8 cellular contexts compared by ENCODE assay signal in the genomic region with DNA sequence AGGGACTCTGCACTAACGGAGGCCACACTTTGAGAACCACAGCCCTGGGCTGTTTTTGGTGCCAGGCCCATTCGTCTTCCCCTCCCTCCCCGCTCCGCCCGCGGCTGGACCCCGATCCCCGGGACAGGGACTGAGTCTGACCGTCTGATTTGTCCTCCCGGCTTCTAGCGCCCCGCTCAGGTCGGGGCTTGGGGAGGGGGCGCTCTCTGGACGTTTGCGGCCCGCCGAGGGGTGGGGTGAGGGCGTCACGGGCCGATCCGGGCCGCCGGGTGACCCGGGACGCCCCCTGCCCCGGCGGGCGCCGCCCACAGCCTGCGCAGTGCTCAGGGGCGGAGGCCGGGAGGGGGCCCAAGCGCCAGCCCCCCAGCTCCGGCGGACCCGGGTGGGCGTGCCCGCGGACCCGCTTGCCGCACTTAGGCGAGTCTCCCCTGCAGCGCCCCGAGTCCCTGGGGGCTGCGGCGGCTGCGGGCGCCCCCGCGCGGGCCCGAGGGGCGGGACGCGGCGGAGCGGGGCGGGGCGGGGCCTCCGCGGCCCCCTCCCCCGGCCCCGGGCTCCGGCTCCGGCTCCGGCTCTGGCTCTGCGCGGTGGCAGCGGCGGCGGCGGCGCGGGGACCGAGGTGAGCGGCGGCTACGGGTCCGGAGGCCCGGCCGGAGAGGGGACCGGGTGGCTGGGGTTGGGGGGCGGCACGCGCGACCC. TPM values are rescaled to one million over a fixed set of nuclear protein-coding genes. Genes with fewer than 3 reads are reported as not detected.
DNase-seq lines count a peak whose midpoint lies in the region; ATAC-seq and TF ChIP-seq lines count a peak whose summit lies in the region.

No MANE protein-coding gene starts in this region.

- ATAC-seq in sciatic nerve (peak; percentile 45), HG03039 (IDR thresholded peaks at IDR 0.05; ENCODE audit: unreplicated experiment) (no peak), HG03280 (IDR thresholded peaks at IDR 0.05; ENCODE audit: unreplicated experiment) (no peak)

- H3K4me3 ChIP-seq in right atrium auricular region, result peak overlapping the region; percentile 45 to 69

- peak overlapping the region; percentile 64 to 77 for H3K27ac ChIP-seq in right atrium auricular region

- no peaks in the 10 kb centered on the region for H3K27me3 ChIP-seq in right atrium auricular region

- no peaks in the 10 kb centered on the region for H3K9me3 ChIP-seq in right atrium auricular region

- H3K4me1 ChIP-seq in right atrium auricular region, result peaks cover 0 to 42% of the 10 kb centered on the region in 2 donors

- DNase-seq in DMS53 (lab: John Stamatoyannopoulos, UW) (peak; percentile 36), DMS53 treated with DMSO at 0.1 percent for 48 hours (lab: John Stamatoyannopoulos, UW; ENCODE audit: unreplicated experiment) (no peak), right atrium auricular region (ENCODE audit: low spot score) (no peak), sciatic nerve (ENCODE audit: low spot score) (no peak), EL (no peak)
- peak; percentile 34 for DNase-seq in activated T-helper 9 cell treated with anti-CD3 and anti-CD28 coated beads, Interleukin-2, amount 50 U/mL, for 16 hours (ENCODE audit: low read depth)

- H3K36me3 ChIP-seq in right atrium auricular region, result no peaks in the 10 kb centered on the region

- intact Hi-C loops in sciatic nerve (cut with DNase I), result no loop called here

- peak in 1 of 2 donors; percentile 21 for TF ChIP-seq CTCF in right atrium auricular region (IDR thresholded peaks at IDR 0.05)

RNA-seq across cellular contexts. Expression of a gene that starts 33.7 kb away (rescaled TPM):
- total RNA-seq in right atrium auricular region (10 to 100 TPM; 10.5 to 12.1 TPM), sciatic nerve (33.7 TPM)

Comparison
In these comparisons a context has a peak if more than half of its experiments do, and no peak if none do; other contexts are left out.
1. DNase-seq: peak in DMS53 (single experiment) and activated T-helper 9 cell treated with anti-CD3 and anti-CD28 coated beads, Interleukin-2, amount 50 U/mL, for 16 hours (single experiment); none in DMS53 treated with DMSO at 0.1 percent for 48 hours (single experiment), right atrium auricular region (single experiment), sciatic nerve (single experiment) and EL (single experiment).